ENCODE assay signal across 1 cellular context in the genomic region with DNA sequence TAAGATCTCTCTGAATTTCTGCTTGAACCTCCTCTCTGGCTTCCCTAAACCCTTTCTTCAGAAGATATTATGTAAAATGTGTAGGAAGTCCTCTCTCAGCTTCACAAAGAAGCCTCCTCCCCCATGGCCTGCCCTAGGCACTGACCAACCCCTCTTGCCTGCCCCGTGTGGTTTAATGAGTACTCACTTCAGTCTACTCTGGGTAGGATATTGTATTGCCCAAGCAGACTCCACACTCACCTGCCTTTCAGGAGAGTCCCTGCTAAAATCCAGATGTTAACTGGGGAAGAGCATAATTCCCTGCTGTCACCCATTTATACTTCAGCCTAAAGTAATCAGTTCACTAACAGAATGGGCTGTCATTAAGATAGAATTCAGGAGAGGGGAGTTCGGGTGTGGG.
TF ChIP-seq lines count a peak whose summit lies in the region.

No MANE protein-coding gene starts in this region.

TF ChIP-seq in HCT116, 20 proteins besides CTCF, POLR2A, EP300 and RAD21 (continued from another document):
- TF ChIP-seq, protein P1, sequence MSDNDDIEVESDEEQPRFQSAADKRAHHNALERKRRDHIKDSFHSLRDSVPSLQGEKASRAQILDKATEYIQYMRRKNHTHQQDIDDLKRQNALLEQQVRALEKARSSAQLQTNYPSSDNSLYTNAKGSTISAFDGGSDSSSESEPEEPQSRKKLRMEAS (IDR thresholded peaks at IDR 0.05): no peak
- TF ChIP-seq TCF7L2 (IDR thresholded peaks at IDR 0.05; ENCODE audit: borderline replicate concordance, extremely low read depth, insufficient read depth, insufficient read length): no peak
- TF ChIP-seq EGR1 (IDR thresholded peaks at IDR 0.05; ENCODE audit: low read depth): no peak
- no peak for TF ChIP-seq ELF1 (IDR thresholded peaks at IDR 0.05; ENCODE audit: borderline replicate concordance, low read depth)
- TF ChIP-seq ZNF274 (IDR thresholded peaks at IDR 0.05; ENCODE audit: low read depth, low read length): no peak
- TF ChIP-seq SIN3A (IDR thresholded peaks at IDR 0.05; ENCODE audit: low read depth): no peak
- TF ChIP-seq, protein P2, sequence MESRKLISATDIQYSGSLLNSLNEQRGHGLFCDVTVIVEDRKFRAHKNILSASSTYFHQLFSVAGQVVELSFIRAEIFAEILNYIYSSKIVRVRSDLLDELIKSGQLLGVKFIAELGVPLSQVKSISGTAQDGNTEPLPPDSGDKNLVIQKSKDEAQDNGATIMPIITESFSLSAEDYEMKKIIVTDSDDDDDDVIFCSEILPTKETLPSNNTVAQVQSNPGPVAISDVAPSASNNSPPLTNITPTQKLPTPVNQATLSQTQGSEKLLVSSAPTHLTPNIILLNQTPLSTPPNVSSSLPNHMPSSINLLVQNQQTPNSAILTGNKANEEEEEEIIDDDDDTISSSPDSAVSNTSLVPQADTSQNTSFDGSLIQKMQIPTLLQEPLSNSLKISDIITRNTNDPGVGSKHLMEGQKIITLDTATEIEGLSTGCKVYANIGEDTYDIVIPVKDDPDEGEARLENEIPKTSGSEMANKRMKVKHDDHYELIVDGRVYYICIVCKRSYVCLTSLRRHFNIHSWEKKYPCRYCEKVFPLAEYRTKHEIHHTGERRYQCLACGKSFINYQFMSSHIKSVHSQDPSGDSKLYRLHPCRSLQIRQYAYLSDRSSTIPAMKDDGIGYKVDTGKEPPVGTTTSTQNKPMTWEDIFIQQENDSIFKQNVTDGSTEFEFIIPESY (IDR thresholded peaks at IDR 0.05; ENCODE audit: extremely low read depth, insufficient replicate concordance, low read length): no peak
- TF ChIP-seq ZFX (IDR thresholded peaks at IDR 0.05): no peak
- no peak for TF ChIP-seq JUND (IDR thresholded peaks at IDR 0.05)
- TF ChIP-seq YY1 (IDR thresholded peaks at IDR 0.05; ENCODE audit: extremely low read depth, insufficient replicate concordance, low read depth, low read length): no peak
- TF ChIP-seq, protein P3, sequence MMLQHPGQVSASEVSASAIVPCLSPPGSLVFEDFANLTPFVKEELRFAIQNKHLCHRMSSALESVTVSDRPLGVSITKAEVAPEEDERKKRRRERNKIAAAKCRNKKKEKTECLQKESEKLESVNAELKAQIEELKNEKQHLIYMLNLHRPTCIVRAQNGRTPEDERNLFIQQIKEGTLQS (IDR thresholded peaks at IDR 0.05): no peak
